In the genomic region with DNA sequence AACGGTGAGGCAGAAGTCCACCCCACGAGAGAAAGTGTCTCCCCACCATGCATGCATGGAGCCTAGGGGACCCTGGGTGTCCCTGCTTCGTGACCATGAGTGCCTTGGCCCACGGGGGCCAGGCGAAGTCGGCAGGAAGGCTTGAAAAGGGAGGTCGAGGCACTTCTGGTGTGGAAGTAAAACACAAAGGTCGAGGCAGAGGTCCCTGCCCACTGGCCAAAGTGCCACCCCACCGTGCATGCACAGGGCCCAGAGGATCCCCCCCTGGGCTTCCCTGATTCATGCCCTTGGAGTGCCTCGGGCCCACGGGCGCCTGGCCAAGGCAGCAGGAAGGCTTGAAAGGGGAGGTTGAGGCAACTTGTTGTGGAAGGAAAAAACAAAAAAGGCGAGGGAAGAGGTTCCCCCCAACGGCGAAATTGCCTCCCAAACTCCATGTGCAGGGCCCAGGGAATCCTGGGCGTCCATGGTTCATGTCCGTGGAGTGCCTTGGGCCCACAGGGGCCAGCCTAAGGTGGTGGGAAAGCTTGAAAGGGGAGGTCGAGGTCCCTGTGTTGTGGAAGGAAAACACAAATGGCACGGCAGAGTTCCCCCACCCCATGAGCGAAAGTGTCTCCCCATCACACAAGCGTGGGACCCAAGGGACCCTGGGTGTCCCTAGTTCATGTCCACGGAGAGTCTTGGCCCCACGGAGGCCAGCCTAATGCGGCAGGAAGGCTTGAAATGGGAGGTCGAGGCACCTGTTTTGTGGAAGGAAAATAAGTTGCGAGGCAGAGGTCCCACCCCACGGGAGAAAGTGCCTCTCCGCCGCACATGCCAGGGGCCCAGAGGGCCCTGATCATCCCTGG, we compare ENCODE assay signal across 1 cellular context.
TF ChIP-seq lines count a peak whose summit lies in the region.

No MANE protein-coding gene starts in this region.

TF ChIP-seq in IMR-90, 13 proteins besides CTCF, POLR2A, EP300 and RAD21 (continued from another document):
- TF ChIP-seq, protein P1, sequence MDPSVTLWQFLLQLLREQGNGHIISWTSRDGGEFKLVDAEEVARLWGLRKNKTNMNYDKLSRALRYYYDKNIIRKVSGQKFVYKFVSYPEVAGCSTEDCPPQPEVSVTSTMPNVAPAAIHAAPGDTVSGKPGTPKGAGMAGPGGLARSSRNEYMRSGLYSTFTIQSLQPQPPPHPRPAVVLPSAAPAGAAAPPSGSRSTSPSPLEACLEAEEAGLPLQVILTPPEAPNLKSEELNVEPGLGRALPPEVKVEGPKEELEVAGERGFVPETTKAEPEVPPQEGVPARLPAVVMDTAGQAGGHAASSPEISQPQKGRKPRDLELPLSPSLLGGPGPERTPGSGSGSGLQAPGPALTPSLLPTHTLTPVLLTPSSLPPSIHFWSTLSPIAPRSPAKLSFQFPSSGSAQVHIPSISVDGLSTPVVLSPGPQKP (IDR thresholded peaks at IDR 0.05; ENCODE audit: borderline replicate concordance, low read depth, low read length): no peak
- TF ChIP-seq MAFK (IDR thresholded peaks at IDR 0.05; ENCODE audit: low read depth, low read length): no peak
